17 cellular contexts compared by ENCODE assay signal in the genomic region with DNA sequence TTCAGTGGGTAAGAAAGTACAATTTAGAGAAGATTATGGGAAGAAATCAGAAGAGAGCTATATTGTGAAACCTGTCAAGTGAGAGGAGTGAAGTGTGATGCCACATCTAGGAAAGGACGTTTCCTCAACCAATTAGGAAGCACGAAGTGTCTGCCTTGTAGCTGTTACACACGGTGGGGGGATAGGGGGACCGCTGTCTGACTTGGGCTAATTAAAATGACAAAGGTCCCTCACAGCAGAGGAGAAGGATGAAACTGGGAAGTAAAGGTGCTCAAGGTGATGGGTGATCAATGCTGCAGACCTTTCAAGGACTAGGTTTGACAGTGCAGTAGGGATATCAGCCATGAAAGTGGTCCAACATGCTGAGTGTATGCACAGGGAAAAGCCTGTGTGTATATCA.
DNase-seq lines count a peak whose midpoint lies in the region; ATAC-seq, FAIRE-seq and TF ChIP-seq lines count a peak whose summit lies in the region.
"Had no signal": no experiment of that assay in that cellular context is flagged by ENCODE, and none has a peak within 500 bp of the region (broad histone marks: within the 10 kb centered on the region; RNA-seq: fewer than 3 reads in every experiment).

No MANE protein-coding gene starts in this region.

- no peak overlapping the region for H3K4ac ChIP-seq in H9 (ENCODE audit: low read depth, low read length)

- H3K4me3 Mint-ChIP-seq in H9: peak overlapping the region in 1 of 2 experiments; percentile 53; a peak in 2 of 5 replicates
- H3K4me3 Mint-ChIP-seq: CD8-positive, alpha-beta T cell; IgD-negative memory B cell had no signal

- FAIRE-seq in GM12892 (lab: Jason Lieb, UNC): no peak

- no peak overlapping the region for H2BK12ac ChIP-seq in H9 (ENCODE audit: insufficient read length, low read depth, low read length)

- H3K79me2 ChIP-seq in H9 (ENCODE audit: insufficient read depth, low read length): no peaks in the 10 kb centered on the region

- peaks cover 10 to 11% of the 10 kb centered on the region in 2 experiments for H3K4me1 Mint-ChIP-seq in H9

- no peaks in the 10 kb centered on the region for H3K9me3 Mint-ChIP-seq in H9
- H3K9me3 Mint-ChIP-seq: CD8-positive, alpha-beta T cell; IgD-negative memory B cell had no signal

- H3K4me2 ChIP-seq in H9 (ENCODE audit: insufficient read depth, insufficient read length, low read length): peak overlapping the region; percentile 8

- TF ChIP-seq POLR2A in GM12892 (IDR thresholded peaks at IDR 0.05; ENCODE audit: low read depth, low read length): no peak

- H2BK20ac ChIP-seq in H9 (ENCODE audit: low read depth, low read length, poor library complexity, severe bottlenecking): no peak overlapping the region

- no peaks in the 10 kb centered on the region for H3K79me1 ChIP-seq in H9 (ENCODE audit: insufficient read depth, low read depth, low read length, poor library complexity, severe bottlenecking)

- no peak overlapping the region for H3T11ph ChIP-seq in H9 (ENCODE audit: low read length)

- no peaks in the 10 kb centered on the region for H3K9me3 ChIP-seq in H9 (ENCODE audit: control insufficient read depth, low read depth, low read length)
- H3K9me3 ChIP-seq: SJCRH30 had no signal

- H3K36me3 Mint-ChIP-seq in H9 (ENCODE audit: insufficient read depth in 1 of 3, low read depth in 3 of 3): no peaks in the 10 kb centered on the region
- H3K36me3 Mint-ChIP-seq: CD8-positive, alpha-beta T cell had no signal

- H3K27ac ChIP-seq in H9 (ENCODE audit: insufficient read length, low read depth, low read length) (no peak overlapping the region), caudate nucleus (ENCODE audit: low read depth, low read length) (peak overlapping the region; percentile 54), temporal lobe (ENCODE audit: low read depth, low read length) (peak overlapping the region; percentile 62)
- H3K27ac ChIP-seq: RWPE1, SJCRH30 had no signal

- no peaks in the 10 kb centered on the region for H4K20me1 ChIP-seq in H9 (ENCODE audit: control insufficient read depth, insufficient read depth, insufficient read length)

- H3K23ac ChIP-seq in H9 (ENCODE audit: insufficient read length, low read depth, low read length): no peak overlapping the region

- H4K8ac ChIP-seq in H9 (replicated peaks; ENCODE audit: insufficient read length, low read depth, low read length): no peak overlapping the region

- WGBS in H9 (ENCODE audit: extremely low coverage, insufficient read length, low lambda C conversion rate): no CpG with 5 or more reads among the region's 4 CpGs

- no peaks in the 10 kb centered on the region; the same call in none of the 2 replicates for H3K27me3 Mint-ChIP-seq in H9 (ENCODE audit: low read depth)

- H3K9ac ChIP-seq in H9 (ENCODE audit: extremely low read depth, insufficient read length, low read length): no peak overlapping the region

- H2AFZ ChIP-seq in H9 (ENCODE audit: low read length): no peak overlapping the region

- no peak overlapping the region for H2BK15ac ChIP-seq in H9 (ENCODE audit: low read depth, low read length)

- no peak overlapping the region for H3K14ac ChIP-seq in H9 (ENCODE audit: insufficient read depth, low read length)

- no peak overlapping the region for H2AK5ac ChIP-seq in H9 (ENCODE audit: insufficient read length, low read length)

- H4K91ac ChIP-seq in H9 (ENCODE audit: insufficient read length, low read depth, low read length): no peak overlapping the region

- intact Hi-C loops in posterior vena cava (cut with DNase I): no loop called here

- H2BK120ac ChIP-seq in H9 (ENCODE audit: low read depth, low read length, poor library complexity, severe bottlenecking): no peak overlapping the region

- H3K4me1 ChIP-seq in H9 (ENCODE audit: insufficient read depth, low read length): peaks cover 4% of the 10 kb centered on the region; the same call in 1 of the 2 replicates

- no peak for TF ChIP-seq CTCF in H9 (conservative IDR thresholded peaks at IDR 0.05)

- ATAC-seq in GM21786 (IDR thresholded peaks at IDR 0.05; ENCODE audit: unreplicated experiment): no peak
- ATAC-seq: CD8-positive, alpha-beta T cell had no signal

- no peak overlapping the region for H4K5ac ChIP-seq in H9 (ENCODE audit: insufficient read length, low read depth, low read length)

- no peak overlapping the region for H3K18ac ChIP-seq in H9 (ENCODE audit: insufficient read length, low read depth, low read length)

- H3K56ac ChIP-seq in H9 (ENCODE audit: insufficient read length, low read depth, low read length): no peak overlapping the region

- DNase-seq in H9 (peak; percentile 66), caudate nucleus (lab: John Stamatoyannopoulos, UW) (no peak), iPS-NIHi11 (ENCODE audit: low spot score) (peak; percentile 27), posterior vena cava (ENCODE audit: low spot score) (no peak), GM12892 (ENCODE audit: insufficient read length) (no peak)
- DNase-seq: CD8-positive, alpha-beta T cell; HCEC 1CT; MV-4-11; NCI-H1436; NCI-H2081; NCI-H69; NK-92 treated with Interleukin-12 subunit alpha and Interleukin-12 subunit beta, amount 100 ng/mL, for 24 hours had no signal

- H3K27ac Mint-ChIP-seq in H9: peak overlapping the region in 1 of 3 experiments; percentile 8; a peak in 2 of 7 replicates
- H3K27ac Mint-ChIP-seq: CD8-positive, alpha-beta T cell; IgD-negative memory B cell had no signal

- no peaks in the 10 kb centered on the region for H3K27me3 ChIP-seq in H9 (ENCODE audit: insufficient read depth, low read length)
- H3K27me3 ChIP-seq: SJCRH30 had no signal

- no peaks in the 10 kb centered on the region for H3K23me2 ChIP-seq in H9 (ENCODE audit: insufficient read length, low read depth, low read length, poor library complexity, severe bottlenecking)

- no peak overlapping the region for H2BK5ac ChIP-seq in H9 (ENCODE audit: insufficient read length, low read length)

Comparison
In these comparisons a context has a peak if more than half of its experiments do, and no peak if none do; other contexts are left out.
1. DNase-seq: peak in H9 (single experiment) and iPS-NIHi11 (single experiment); none in caudate nucleus (0 of 61), posterior vena cava (single experiment) and GM12892 (single experiment).